Comparison of ENCODE assay signal across 2 cellular contexts in genomic region chr20:59181936-59182335, GRCh38.
TF ChIP-seq lines count a peak whose summit lies in the region.

No MANE protein-coding gene starts in this region.

TF ChIP-seq in WTC11, 78 proteins besides CTCF, POLR2A, EP300 and RAD21 (continued from another document):
- TF ChIP-seq FOXK1 (CRISPR knock-in tag; IDR thresholded peaks at IDR 0.05): no peak
- no peak for TF ChIP-seq ZNF121 (CRISPR knock-in tag; IDR thresholded peaks at IDR 0.05)
- TF ChIP-seq GABPB1 (CRISPR knock-in tag; IDR thresholded peaks at IDR 0.05): no peak
- TF ChIP-seq CREM (CRISPR knock-in tag; IDR thresholded peaks at IDR 0.05): no peak
- no peak for TF ChIP-seq ZNF219 (CRISPR knock-in tag; IDR thresholded peaks at IDR 0.05; ENCODE audit: borderline replicate concordance)
- no peak for TF ChIP-seq ZNF423 (CRISPR knock-in tag; IDR thresholded peaks at IDR 0.05)
- no peak for TF ChIP-seq ATF1 (CRISPR knock-in tag; IDR thresholded peaks at IDR 0.05)
- TF ChIP-seq, protein P1, sequence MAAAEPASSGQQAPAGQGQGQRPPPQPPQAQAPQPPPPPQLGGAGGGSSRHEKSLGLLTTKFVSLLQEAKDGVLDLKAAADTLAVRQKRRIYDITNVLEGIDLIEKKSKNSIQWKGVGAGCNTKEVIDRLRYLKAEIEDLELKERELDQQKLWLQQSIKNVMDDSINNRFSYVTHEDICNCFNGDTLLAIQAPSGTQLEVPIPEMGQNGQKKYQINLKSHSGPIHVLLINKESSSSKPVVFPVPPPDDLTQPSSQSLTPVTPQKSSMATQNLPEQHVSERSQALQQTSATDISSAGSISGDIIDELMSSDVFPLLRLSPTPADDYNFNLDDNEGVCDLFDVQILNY (CRISPR knock-in tag; IDR thresholded peaks at IDR 0.05): no peak
- TF ChIP-seq, protein P2, sequence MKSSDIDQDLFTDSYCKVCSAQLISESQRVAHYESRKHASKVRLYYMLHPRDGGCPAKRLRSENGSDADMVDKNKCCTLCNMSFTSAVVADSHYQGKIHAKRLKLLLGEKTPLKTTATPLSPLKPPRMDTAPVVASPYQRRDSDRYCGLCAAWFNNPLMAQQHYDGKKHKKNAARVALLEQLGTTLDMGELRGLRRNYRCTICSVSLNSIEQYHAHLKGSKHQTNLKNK (CRISPR knock-in tag; IDR thresholded peaks at IDR 0.05): no peak
- no peak for TF ChIP-seq ZNF138 (CRISPR knock-in tag; conservative IDR thresholded peaks at IDR 0.05)
- TF ChIP-seq IRF2 (CRISPR knock-in tag; IDR thresholded peaks at IDR 0.05; ENCODE audit: borderline replicate concordance, low read depth): no peak
- TF ChIP-seq, protein P3, sequence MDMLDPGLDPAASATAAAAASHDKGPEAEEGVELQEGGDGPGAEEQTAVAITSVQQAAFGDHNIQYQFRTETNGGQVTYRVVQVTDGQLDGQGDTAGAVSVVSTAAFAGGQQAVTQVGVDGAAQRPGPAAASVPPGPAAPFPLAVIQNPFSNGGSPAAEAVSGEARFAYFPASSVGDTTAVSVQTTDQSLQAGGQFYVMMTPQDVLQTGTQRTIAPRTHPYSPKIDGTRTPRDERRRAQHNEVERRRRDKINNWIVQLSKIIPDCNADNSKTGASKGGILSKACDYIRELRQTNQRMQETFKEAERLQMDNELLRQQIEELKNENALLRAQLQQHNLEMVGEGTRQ (CRISPR knock-in tag; IDR thresholded peaks at IDR 0.05): no peak
- TF ChIP-seq, protein P4, sequence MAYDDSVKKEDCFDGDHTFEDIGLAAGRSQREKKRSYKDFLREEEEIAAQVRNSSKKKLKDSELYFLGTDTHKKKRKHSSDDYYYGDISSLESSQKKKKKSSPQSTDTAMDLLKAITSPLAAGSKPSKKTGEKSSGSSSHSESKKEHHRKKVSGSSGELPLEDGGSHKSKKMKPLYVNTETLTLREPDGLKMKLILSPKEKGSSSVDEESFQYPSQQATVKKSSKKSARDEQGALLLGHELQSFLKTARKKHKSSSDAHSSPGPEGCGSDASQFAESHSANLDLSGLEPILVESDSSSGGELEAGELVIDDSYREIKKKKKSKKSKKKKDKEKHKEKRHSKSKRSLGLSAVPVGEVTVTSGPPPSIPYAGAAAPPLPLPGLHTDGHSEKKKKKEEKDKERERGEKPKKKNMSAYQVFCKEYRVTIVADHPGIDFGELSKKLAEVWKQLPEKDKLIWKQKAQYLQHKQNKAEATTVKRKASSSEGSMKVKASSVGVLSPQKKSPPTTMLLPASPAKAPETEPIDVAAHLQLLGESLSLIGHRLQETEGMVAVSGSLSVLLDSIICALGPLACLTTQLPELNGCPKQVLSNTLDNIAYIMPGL (CRISPR knock-in tag; IDR thresholded peaks at IDR 0.05): no peak
- TF ChIP-seq NFE2L1 (CRISPR knock-in tag; IDR thresholded peaks at IDR 0.05): no peak
- TF ChIP-seq SMAD4 (CRISPR knock-in tag; IDR thresholded peaks at IDR 0.05): no peak
- no peak for TF ChIP-seq TCF7 (CRISPR knock-in tag; IDR thresholded peaks at IDR 0.05; ENCODE audit: low read depth)

TF ChIP-seq in GM23338, 12 proteins besides CTCF, POLR2A, EP300 and RAD21 (continued from another document):
- TF ChIP-seq CREB1 (CRISPR knock-in tag; IDR thresholded peaks at IDR 0.05; ENCODE audit: low read depth) (no peak), STAT1 (IDR thresholded peaks at IDR 0.05; ENCODE audit: unreplicated experiment) (no peak), NANOG (IDR thresholded peaks at IDR 0.05; ENCODE audit: borderline replicate concordance) (no peak), REST (IDR thresholded peaks at IDR 0.05; ENCODE audit: unreplicated experiment) (no peak), JUNB (IDR thresholded peaks at IDR 0.05; ENCODE audit: unreplicated experiment) (no peak), EZH2phosphoT487 (IDR thresholded peaks at IDR 0.05; ENCODE audit: unreplicated experiment) (no peak), ZNF331 (CRISPR knock-in tag; IDR thresholded peaks at IDR 0.05; ENCODE audit: low read depth) (no peak), POLR2AphosphoS5 (IDR thresholded peaks at IDR 0.05; ENCODE audit: low read depth) (no peak), ZNF462 (CRISPR knock-in tag; IDR thresholded peaks at IDR 0.05) (no peak), EZH2 (IDR thresholded peaks at IDR 0.05; ENCODE audit: low read depth, unreplicated experiment) (no peak)
- TF ChIP-seq, protein P5, sequence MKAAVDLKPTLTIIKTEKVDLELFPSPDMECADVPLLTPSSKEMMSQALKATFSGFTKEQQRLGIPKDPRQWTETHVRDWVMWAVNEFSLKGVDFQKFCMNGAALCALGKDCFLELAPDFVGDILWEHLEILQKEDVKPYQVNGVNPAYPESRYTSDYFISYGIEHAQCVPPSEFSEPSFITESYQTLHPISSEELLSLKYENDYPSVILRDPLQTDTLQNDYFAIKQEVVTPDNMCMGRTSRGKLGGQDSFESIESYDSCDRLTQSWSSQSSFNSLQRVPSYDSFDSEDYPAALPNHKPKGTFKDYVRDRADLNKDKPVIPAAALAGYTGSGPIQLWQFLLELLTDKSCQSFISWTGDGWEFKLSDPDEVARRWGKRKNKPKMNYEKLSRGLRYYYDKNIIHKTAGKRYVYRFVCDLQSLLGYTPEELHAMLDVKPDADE (IDR thresholded peaks at IDR 0.05): no peak
